In genomic region chr1:174191255-174191906, GRCh38 we compare ENCODE assay signal across 12 cellular contexts. TPM values are rescaled to one million over a fixed set of nuclear protein-coding genes. Genes with fewer than 3 reads are reported as not detected.
DNase-seq lines count a peak whose midpoint lies in the region; FAIRE-seq and TF ChIP-seq lines count a peak whose summit lies in the region.
"Had no signal": no experiment of that assay in that cellular context is flagged by ENCODE, and none has a peak within 500 bp of the region (broad histone marks: within the 10 kb centered on the region; RNA-seq: fewer than 3 reads in every experiment).

No MANE protein-coding gene starts in this region.

- no peak overlapping the region for H3K4me3 ChIP-seq in cardiac fibroblast (replicated peaks in 1 of 2; ENCODE audit: low read depth in 2 of 2, low read length in 2 of 2)
- H3K4me3 ChIP-seq: adrenal gland had no signal

- DNase-seq in AG20443 (ENCODE audit: low spot score): peak; percentile 72
- peak; percentile 41 for DNase-seq in HTR-8/SVneo (ENCODE audit: insufficient read length, low spot score)
- peak; percentile 22 to 64 for DNase-seq in cardiac fibroblast (ENCODE audit: low read depth in 2 of 2)
- peak; percentile 82 for DNase-seq in kidney tubule cell (ENCODE audit: low spot score)
- DNase-seq in GM19240 (ENCODE audit: insufficient read length, low spot score): no peak
- DNase-seq in NCI-H128 (lab: John Stamatoyannopoulos, UW; ENCODE audit: unreplicated experiment): no peak
- no peak for DNase-seq in cardiac septum (ENCODE audit: low spot score)
- no peak for DNase-seq in NCI-H1436 (lab: John Stamatoyannopoulos, UW)
- DNase-seq: adrenal gland, Caco-2, left ventricle myocardium superior, NCI-H1417 had no signal

- TF ChIP-seq CTCF in cardiac fibroblast (IDR thresholded peaks at IDR 0.05; ENCODE audit: low read depth, low read length): no peak

- intact Hi-C loops in cardiac septum (cut with DNase I): no loop called here

- no peak for FAIRE-seq in HTR-8/SVneo (lab: Jason Lieb, UNC)

RNA-seq across cellular contexts. Expression of gene RABGAP1L, which starts 32.1 kb away (rescaled TPM):
- total RNA-seq in cardiac septum: 109 TPM

Comparison
In these comparisons a context has a peak if more than half of its experiments do, and no peak if none do; other contexts are left out.
1. DNase-seq: peak in AG20443 (single experiment), HTR-8/SVneo (single experiment), cardiac fibroblast (2 of 2) and kidney tubule cell (single experiment); none in GM19240 (single experiment), NCI-H128 (single experiment), cardiac septum (single experiment) and NCI-H1436 (single experiment).